ENCODE assay signal across 8 cellular contexts in the genomic region with DNA sequence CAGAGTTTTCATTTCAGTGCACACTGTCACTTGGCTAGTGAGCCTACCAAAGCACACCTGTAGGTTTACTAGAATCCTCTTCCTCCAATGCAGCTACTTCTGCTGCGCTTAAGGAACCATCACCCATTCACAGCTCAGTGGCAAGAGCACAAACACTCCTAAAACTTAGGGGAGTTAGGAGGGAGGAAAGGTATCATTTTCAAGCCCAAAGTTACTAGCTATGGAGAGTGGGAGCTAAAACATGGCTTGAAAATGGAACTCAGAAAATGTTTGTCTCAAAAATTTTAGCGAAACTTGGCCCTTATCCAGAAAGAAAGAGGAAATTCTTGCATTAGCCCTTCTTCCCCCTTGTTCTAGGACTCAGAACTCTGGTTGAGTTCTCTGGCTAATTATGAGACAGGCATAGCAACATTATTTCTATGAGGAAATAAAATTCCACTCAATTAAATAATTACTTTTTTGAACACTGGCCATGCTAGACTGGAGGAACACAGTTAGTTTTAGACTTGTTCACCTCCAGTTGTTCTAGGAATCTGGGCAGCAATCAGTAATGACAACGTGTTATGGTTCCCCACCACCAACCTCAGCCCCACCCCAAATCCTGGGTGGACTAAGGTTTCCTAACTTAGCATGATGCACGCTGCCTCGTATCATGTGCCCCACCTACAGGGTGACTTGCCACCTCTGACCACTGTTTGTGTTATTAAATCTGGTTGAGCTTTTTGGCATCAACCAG. TPM values are rescaled to one million over a fixed set of nuclear protein-coding genes. Genes with fewer than 3 reads are reported as not detected.
DNase-seq lines count a peak whose midpoint lies in the region; ATAC-seq and TF ChIP-seq lines count a peak whose summit lies in the region.

No MANE protein-coding gene starts in this region.

- BruUV-seq in IMR-90 (replicated peaks; lab: Mats Ljungman, UMichigan): no TSS peak

- no peaks in the 10 kb centered on the region for H3K9me2 ChIP-seq in DOHH2 (replicated peaks; ENCODE audit: control insufficient read depth, low read length)

- in situ Hi-C loops in IMR-90 (cut with MboI; ENCODE audit: low sequenced_read_pairs): loop anchor here (25.0 kb wide), 1 partner anchor 632 kb away; no protein-coding TSS in a partner anchor

- peaks cover 43 to 86% of the 10 kb centered on the region in 2 experiments for H3K79me1 ChIP-seq in IMR-90 (ENCODE audit: low read depth in 1 of 2, low read length in 2 of 2)

- H3K4me1 Mint-ChIP-seq in naive thymus-derived CD8-positive, alpha-beta T cell: peaks cover 41 to 91% (median 82%) of the 10 kb centered on the region in 4 donors

- H2BK120ac ChIP-seq in IMR-90 (ENCODE audit: low read depth, low read length): peak overlapping the region; percentile 83

- H4K20me1 ChIP-seq in DOHH2 (ENCODE audit: control insufficient read depth, insufficient read depth, low read depth, low read length): peaks cover 7% of the 10 kb centered on the region; the same call in 1 of the 2 replicates
- peaks cover 17% of the 10 kb centered on the region for H4K20me1 ChIP-seq in IMR-90 (ENCODE audit: insufficient read depth, low read length)

- peak overlapping the region; percentile 59 for H2BK5ac ChIP-seq in IMR-90 (ENCODE audit: low read depth, low read length, poor library complexity, severe bottlenecking)

- CTCF ChIA-PET in IMR-90 (lab: Yijun Ruan, JAX): interaction anchor here (0.6 to 1.3 kb wide), 2 partner anchors 9 to 376 kb away, joined by 4 read pairs; no protein-coding TSS in a partner anchor

- peak overlapping the region; percentile 21 for H3K4me3 ChIP-seq in DOHH2 (ENCODE audit: low read length)
- no peak overlapping the region for H3K4me3 ChIP-seq in IMR-90 (ENCODE audit: insufficient read depth, low read depth, low read length)
- H3K4me3 ChIP-seq in body of pancreas: no peak overlapping the region

- dilution Hi-C loops in IMR-90 (cut with HindIII; ENCODE audit: low sequenced_read_pairs, unreplicated experiment): no loop called here

- TF ChIP-seq CTCF in DOHH2 (IDR thresholded peaks at IDR 0.05; ENCODE audit: low read depth, low read length, poor library complexity, severe bottlenecking) (no peak), IMR-90 (conservative IDR thresholded peaks at IDR 0.05; ENCODE audit: low read depth, low read length) (no peak), body of pancreas (IDR thresholded peaks at IDR 0.05) (no peak)

- H3K23ac ChIP-seq in IMR-90 (ENCODE audit: low read depth, low read length): peak overlapping the region; percentile 78

- no peaks in the 10 kb centered on the region for H3K9me3 Mint-ChIP-seq in naive thymus-derived CD8-positive, alpha-beta T cell

- no peak for DNase-seq in IMR-90
- DNase-seq in body of pancreas: no peak
- peak in 1 of 10 donors; percentile 52 for DNase-seq in naive thymus-derived CD8-positive, alpha-beta T cell
- no peak for DNase-seq in NCI-H226
- no peak for DNase-seq in amygdala (lab: John Stamatoyannopoulos, UW)
- DNase-seq in NCI-H1048 (lab: John Stamatoyannopoulos, UW): no peak

- intact Hi-C loops in IMR-90 (cut with micrococcal nuclease): no loop called here
- intact Hi-C loops in body of pancreas (cut with DNase I): loop anchor here (10.0 kb wide), 1 partner anchor 45 kb away; no protein-coding TSS in a partner anchor

- H3K27me3 ChIP-seq in DOHH2 (ENCODE audit: control insufficient read depth, low read length) (no peaks in the 10 kb centered on the region), IMR-90 (ENCODE audit: control insufficient read depth, insufficient read depth, low read length) (no peaks in the 10 kb centered on the region), body of pancreas (no peaks in the 10 kb centered on the region)

- H4K8ac ChIP-seq in IMR-90 (ENCODE audit: low read depth in 2 of 2, low read length in 2 of 2): peak overlapping the region in 1 of 2 experiments; percentile 64; a peak in 2 of 4 replicates

- H3K18ac ChIP-seq in IMR-90 (ENCODE audit: low read depth, low read length): peak overlapping the region; percentile 76

- H3K36me3 ChIP-seq in DOHH2 (ENCODE audit: control insufficient read depth, low read length) (no peaks in the 10 kb centered on the region), IMR-90 (ENCODE audit: control insufficient read depth, insufficient read depth, low read length) (no peaks in the 10 kb centered on the region), body of pancreas (replicated peaks in 1 of 2; ENCODE audit: insufficient read depth in 1 of 2, low read depth in 2 of 2) (no peaks in the 10 kb centered on the region)

- peak overlapping the region; percentile 73 for H4K5ac ChIP-seq in IMR-90 (ENCODE audit: low read depth, low read length)

- peak overlapping the region; percentile 96; the same call in 2 of the 3 replicates for H2BK15ac ChIP-seq in IMR-90 (ENCODE audit: low read depth, low read length)

- H2BK20ac ChIP-seq in IMR-90 (ENCODE audit: low read depth, low read length): peak overlapping the region; percentile 87

- H3K9me1 ChIP-seq in IMR-90 (ENCODE audit: insufficient read depth, low read length): peaks cover 28% of the 10 kb centered on the region

- POLR2A ChIA-PET in IMR-90 (lab: Charles Lee; ENCODE audit: unreplicated experiment): no interaction called here
- POLR2A ChIA-PET in naive thymus-derived CD8-positive, alpha-beta T cell (lab: Charles Lee): interaction anchor here (0.5 to 3.2 kb wide), 15 partner anchors 9 to 344 kb away, joined by 3 to 59 read pairs (median 4); partner anchors contain the start of genes MYL12A, MYL12B and SMCHD1

- peak overlapping the region; percentile 81 to 96 (median 89) for H3K4me3 Mint-ChIP-seq in naive thymus-derived CD8-positive, alpha-beta T cell

- ATAC-seq in IMR-90 (ENCODE audit: low read depth) (no peak), body of pancreas (no peak), HG03280 (IDR thresholded peaks at IDR 0.05; ENCODE audit: unreplicated experiment) (no peak)
- peak; percentile 53 to 60 for ATAC-seq in naive thymus-derived CD8-positive, alpha-beta T cell

- peak overlapping the region; percentile 91 for H3K4ac ChIP-seq in IMR-90 (ENCODE audit: low read depth, low read length)

- no peak overlapping the region for H2AK9ac ChIP-seq in IMR-90 (replicated peaks; ENCODE audit: low read depth, low read length, poor library complexity)

- no peak overlapping the region for H2AFZ ChIP-seq in IMR-90 (replicated peaks; ENCODE audit: low read length, poor library complexity)

- no peaks in the 10 kb centered on the region for H3K9me3 ChIP-seq in DOHH2 (ENCODE audit: control insufficient read depth, insufficient read depth, low read length)
- H3K9me3 ChIP-seq in IMR-90 (ENCODE audit: control insufficient read depth, insufficient read depth, low read length): no peaks in the 10 kb centered on the region
- no peaks in the 10 kb centered on the region for H3K9me3 ChIP-seq in body of pancreas

- H4K91ac ChIP-seq in IMR-90 (ENCODE audit: insufficient read depth, low read depth, low read length): peak overlapping the region; percentile 83

- peaks cover 45% of the 10 kb centered on the region for H3K4me1 ChIP-seq in DOHH2 (ENCODE audit: control insufficient read depth, low read length)
- peaks cover 35% of the 10 kb centered on the region for H3K4me1 ChIP-seq in IMR-90 (ENCODE audit: control insufficient read depth, insufficient read depth, low read length)
- H3K4me1 ChIP-seq in body of pancreas: peaks cover 100% of the 10 kb centered on the region

- no peak for TF ChIP-seq POLR2A in IMR-90 (IDR thresholded peaks at IDR 0.05; ENCODE audit: low read depth, low read length)
- TF ChIP-seq POLR2A in body of pancreas (IDR thresholded peaks at IDR 0.05): no peak

- peaks cover 59% of the 10 kb centered on the region for H3K79me2 ChIP-seq in DOHH2 (ENCODE audit: control insufficient read depth, low read length)

- no peak for TF ChIP-seq RAD21 in IMR-90 (IDR thresholded peaks at IDR 0.05; ENCODE audit: low read length)

- H3K4me2 ChIP-seq in DOHH2 (ENCODE audit: low read length) (peak overlapping the region; percentile 59), IMR-90 (ENCODE audit: low read depth, low read length) (0 out of 2 replicates have a peak overlapping the region, but pooled peaks have one; percentile 18)

- H3K14ac ChIP-seq in IMR-90 (replicated peaks; ENCODE audit: low read depth, low read length): peak overlapping the region; percentile 88

- peak overlapping the region; percentile 88 to 99 (median 94) for H3K27ac Mint-ChIP-seq in naive thymus-derived CD8-positive, alpha-beta T cell

- H3K27ac ChIP-seq in DOHH2 (ENCODE audit: low read depth, low read length): peak overlapping the region; percentile 22; the same call in 1 of the 2 replicates
- peak overlapping the region; percentile 63 for H3K27ac ChIP-seq in IMR-90 (ENCODE audit: insufficient read depth, low read length)
- peak overlapping the region; percentile 50 to 81 (median 62) for H3K27ac ChIP-seq in body of pancreas

- H2AK5ac ChIP-seq in IMR-90 (ENCODE audit: low read depth, low read length): peak overlapping the region; percentile 92

- H3K9ac ChIP-seq in IMR-90 (ENCODE audit: low read depth, low read length): no peak overlapping the region

- WGBS in IMR-90 (ENCODE audit: extremely low coverage in 2 of 2, insufficient read length in 1 of 2), 2 experiments: no CpG with 5 or more reads among the region's 5 CpGs
- whole genome bisulfite sequencing in body of pancreas, 2 donors: 42 to 67% methylated on average over 5 of the region's 5 CpGs

- peaks cover 9% of the 10 kb centered on the region for H3F3A ChIP-seq in DOHH2 (ENCODE audit: control insufficient read depth, insufficient read depth)

- peaks cover 0 to 14% (median 6%) of the 10 kb centered on the region in 3 donors for H3K36me3 Mint-ChIP-seq in naive thymus-derived CD8-positive, alpha-beta T cell

- no peaks in the 10 kb centered on the region for H3K27me3 Mint-ChIP-seq in naive thymus-derived CD8-positive, alpha-beta T cell

- H3K56ac ChIP-seq in IMR-90 (ENCODE audit: extremely low read depth, insufficient read depth, low read length): peak overlapping the region; percentile 27; the same call in 1 of the 2 replicates

TF ChIP-seq in IMR-90, 13 proteins besides CTCF, POLR2A, EP300 and RAD21 (continues in another document):
- TF ChIP-seq ELK1 (IDR thresholded peaks at IDR 0.05; ENCODE audit: borderline replicate concordance, low read depth, low read length): no peak

RNA-seq across cellular contexts. Expression of gene LPIN2, which starts 32.9 kb away (rescaled TPM):
- total RNA-seq in IMR-90 (2012; rRNA removed) (21.9 and 23.9 TPM in 2 replicates), body of pancreas (10 to 100 TPM; 10.9 to 35.3 TPM)
- polyA plus RNA-seq in IMR-90 (2012; rRNA removed): 14.4 and 16.2 TPM in 2 replicates
- 8.0 and 9.9 TPM in 2 replicates for polyA plus RNA-seq in IMR-90 (2012; cell fraction: cytosol; rRNA removed)
- polyA plus RNA-seq in IMR-90 (2012; cell fraction: nucleus; rRNA removed; ENCODE audit: low replicate concordance): 15.7 and 29.0 TPM in 2 replicates
- 10 to 100 TPM; 57.4 to 59.6 TPM for total RNA-seq in naive thymus-derived CD8-positive, alpha-beta T cell
- 10 to 100 TPM; 38.6 to 54.9 (median 50.8) TPM for polyA plus RNA-seq in naive thymus-derived CD8-positive, alpha-beta T cell

Comparison
In these comparisons a context has a peak if more than half of its experiments do, and no peak if none do; other contexts are left out.
1. ATAC-seq: peak in naive thymus-derived CD8-positive, alpha-beta T cell (2 of 2); none in IMR-90 (single experiment), body of pancreas (single experiment) and HG03280 (single experiment).
2. Peak in every context shown above with its lines, with median percentiles within 50 percentile points of each other: H3K27ac ChIP-seq.